Comparison of ENCODE assay signal across 12 cellular contexts in the genomic region with DNA sequence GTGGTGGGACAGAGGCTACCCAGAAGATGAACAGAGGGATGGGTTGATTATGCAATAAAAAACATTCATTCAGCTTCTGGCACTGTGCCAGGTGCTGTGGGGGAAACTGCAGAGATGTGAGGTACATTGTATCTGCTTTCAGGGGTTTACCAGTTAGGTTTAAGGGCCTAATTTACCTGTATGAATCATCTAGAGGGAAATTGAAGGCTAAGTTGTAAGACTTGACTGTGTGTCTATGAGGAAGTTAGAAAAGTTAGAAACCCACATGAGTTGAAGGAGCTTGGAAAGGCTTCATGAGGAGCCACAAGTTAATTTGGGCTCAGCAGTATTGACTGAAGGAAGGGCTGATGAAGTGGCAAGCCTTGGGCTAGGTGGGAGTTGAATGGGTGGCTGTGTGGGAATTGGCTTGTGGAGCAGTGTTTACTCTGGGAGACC. TPM values are rescaled to one million over a fixed set of nuclear protein-coding genes. Genes with fewer than 3 reads are reported as not detected.
A peak's percentile ranks its signal among the peaks of the same experiment; 100 is the strongest.
DNase-seq lines count a peak whose midpoint lies in the region; ATAC-seq, FAIRE-seq and TF ChIP-seq lines count a peak whose summit lies in the region.
"Had no signal": no experiment of that assay in that cellular context is flagged by ENCODE, and none has a peak within 500 bp of the region (broad histone marks: within the 10 kb centered on the region; RNA-seq: fewer than 3 reads in every experiment).

No MANE protein-coding gene starts in this region.

- H3K27me3 ChIP-seq in bronchial epithelial cell (ENCODE audit: control insufficient read depth, insufficient read depth, low read length): no peaks in the 10 kb centered on the region
- H3K27me3 ChIP-seq: gastroesophageal sphincter had no signal

- POLR2A ChIA-PET in activated CD4-positive, alpha-beta T cell treated with anti-CD3 and anti-CD28 coated beads for 36 hours (lab: Charles Lee): no interaction called here
- POLR2A ChIA-PET in activated CD4-positive, alpha-beta T cell treated with anti-CD3 and anti-CD28 coated beads, Interleukin-2, amount 10 ng/mL, durations not matched to agents 7 days and 5 days (lab: Charles Lee): no interaction called here

- no peaks in the 10 kb centered on the region for H3K36me3 Mint-ChIP-seq in activated CD4-positive, alpha-beta T cell treated with anti-CD3 and anti-CD28 coated beads for 36 hours (ENCODE audit: low read depth)
- H3K36me3 Mint-ChIP-seq in activated CD4-positive, alpha-beta T cell treated with anti-CD3 and anti-CD28 coated beads, Interleukin-2, amount 10 ng/mL, durations not matched to agents 7 days and 5 days (ENCODE audit: low read depth): no peaks in the 10 kb centered on the region
- no peaks in the 10 kb centered on the region for H3K36me3 Mint-ChIP-seq in activated T-helper 1 cell treated with anti-CD3 and anti-CD28 coated beads, Interleukin-12 subunit alpha, Interleukin-12 subunit beta, Interleukin-2, Interleukin-4 antibody, amounts not matched to agents 30 ng/mL and 10 ng/mL and 1 ng/mL, durations not matched to agents 14 hours and 24 hours and 36 hours (ENCODE audit: low read depth)

- CTCF ChIA-PET in activated CD4-positive, alpha-beta T cell treated with anti-CD3 and anti-CD28 coated beads for 36 hours (lab: Charles Lee): interaction anchor here (0.8 to 1.6 kb wide), 2 partner anchors 9 to 34 kb away, joined by 3 to 5 read pairs; no protein-coding TSS in a partner anchor
- CTCF ChIA-PET in activated CD4-positive, alpha-beta T cell treated with anti-CD3 and anti-CD28 coated beads, Interleukin-2, amount 10 ng/mL, durations not matched to agents 7 days and 5 days (lab: Charles Lee): no interaction called here

- H3K9me3 Mint-ChIP-seq in activated CD4-positive, alpha-beta T cell treated with anti-CD3 and anti-CD28 coated beads for 36 hours (ENCODE audit: low read depth): no peaks in the 10 kb centered on the region
- no peaks in the 10 kb centered on the region for H3K9me3 Mint-ChIP-seq in activated CD4-positive, alpha-beta T cell treated with anti-CD3 and anti-CD28 coated beads, Interleukin-2, amount 10 ng/mL, durations not matched to agents 7 days and 5 days
- H3K9me3 Mint-ChIP-seq in activated T-helper 1 cell treated with anti-CD3 and anti-CD28 coated beads, Interleukin-12 subunit alpha, Interleukin-12 subunit beta, Interleukin-2, Interleukin-4 antibody, amounts not matched to agents 30 ng/mL and 10 ng/mL and 1 ng/mL, durations not matched to agents 14 hours and 24 hours and 36 hours: no peaks in the 10 kb centered on the region

- TF ChIP-seq CTCF in bronchial epithelial cell (IDR thresholded peaks at IDR 0.05; ENCODE audit: insufficient read depth, low read length, severe bottlenecking): no peak

- H3K27me3 Mint-ChIP-seq in activated CD4-positive, alpha-beta T cell treated with anti-CD3 and anti-CD28 coated beads for 36 hours: peaks cover 2% of the 10 kb centered on the region
- H3K27me3 Mint-ChIP-seq in activated CD4-positive, alpha-beta T cell treated with anti-CD3 and anti-CD28 coated beads, Interleukin-2, amount 10 ng/mL, durations not matched to agents 7 days and 5 days: no peaks in the 10 kb centered on the region
- peaks cover 1% of the 10 kb centered on the region for H3K27me3 Mint-ChIP-seq in activated T-helper 1 cell treated with anti-CD3 and anti-CD28 coated beads, Interleukin-12 subunit alpha, Interleukin-12 subunit beta, Interleukin-2, Interleukin-4 antibody, amounts not matched to agents 30 ng/mL and 10 ng/mL and 1 ng/mL, durations not matched to agents 14 hours and 24 hours and 36 hours (ENCODE audit: insufficient read depth)

- intact Hi-C loops in activated CD4-positive, alpha-beta T cell treated with anti-CD3 and anti-CD28 coated beads for 36 hours (cut with DNase I, micrococcal nuclease): loop anchor here in 1 of 2 experiments (5.0 to 10.0 kb wide), 2 partner anchors 225 to 407 kb away; no protein-coding TSS in a partner anchor
- intact Hi-C loops in activated T-helper 1 cell treated with anti-CD3 and anti-CD28 coated beads, Interleukin-12 subunit alpha, Interleukin-12 subunit beta, Interleukin-2, Interleukin-4 antibody, amounts not matched to agents 30 ng/mL and 10 ng/mL and 1 ng/mL, durations not matched to agents 14 hours and 24 hours and 36 hours (cut with micrococcal nuclease): loop anchor here (5.0 kb wide), 2 partner anchors 147 to 228 kb away; no protein-coding TSS in a partner anchor

- H3K4me1 Mint-ChIP-seq in activated CD4-positive, alpha-beta T cell treated with anti-CD3 and anti-CD28 coated beads for 36 hours: peaks cover 7% of the 10 kb centered on the region
- H3K4me1 Mint-ChIP-seq in activated CD4-positive, alpha-beta T cell treated with anti-CD3 and anti-CD28 coated beads, Interleukin-2, amount 10 ng/mL, durations not matched to agents 7 days and 5 days: peaks cover 2% of the 10 kb centered on the region
- H3K4me1 Mint-ChIP-seq in activated T-helper 1 cell treated with anti-CD3 and anti-CD28 coated beads, Interleukin-12 subunit alpha, Interleukin-12 subunit beta, Interleukin-2, Interleukin-4 antibody, amounts not matched to agents 30 ng/mL and 10 ng/mL and 1 ng/mL, durations not matched to agents 14 hours and 24 hours and 36 hours (ENCODE audit: low read depth): peaks cover 24% of the 10 kb centered on the region

- FAIRE-seq in bronchial epithelial cell (lab: Jason Lieb, UNC): no peak

- no peaks in the 10 kb centered on the region for H3K36me3 ChIP-seq in bronchial epithelial cell (ENCODE audit: control insufficient read depth, insufficient read depth, low read length)
- H3K36me3 ChIP-seq: gastroesophageal sphincter had no signal

- H3K4me3 ChIP-seq in bronchial epithelial cell (ENCODE audit: low read depth, low read length): no peak overlapping the region
- H3K4me3 ChIP-seq: gastroesophageal sphincter, skin epidermis had no signal

- ATAC-seq in activated CD4-positive, alpha-beta T cell treated with anti-CD3 and anti-CD28 coated beads for 36 hours: peak; percentile 63
- peak; percentile 77 for ATAC-seq in GM21360 (IDR thresholded peaks at IDR 0.05; ENCODE audit: unreplicated experiment)
- ATAC-seq in HG03135 (IDR thresholded peaks at IDR 0.05; ENCODE audit: unreplicated experiment): peak; percentile 74
- ATAC-seq: gastroesophageal sphincter had no signal

- peak; percentile 52 for DNase-seq in activated CD4-positive, alpha-beta T cell treated with anti-CD3 and anti-CD28 coated beads for 36 hours
- DNase-seq in activated CD4-positive, alpha-beta T cell treated with anti-CD3 and anti-CD28 coated beads, Interleukin-2, amount 10 ng/mL, durations not matched to agents 7 days and 5 days: no peak
- DNase-seq in bronchial epithelial cell (ENCODE audit: low read depth) (peak; percentile 17), amniotic stem cell (lab: John Stamatoyannopoulos, UW) (no peak), cortex of kidney (lab: John Stamatoyannopoulos, UW) (no peak)
- DNase-seq in activated T-helper 1 cell treated with anti-CD3 and anti-CD28 coated beads, Interleukin-12 subunit alpha, Interleukin-12 subunit beta, Interleukin-2, Interleukin-4 antibody, amounts not matched to agents 30 ng/mL and 10 ng/mL and 1 ng/mL, durations not matched to agents 14 hours and 24 hours and 36 hours (ENCODE audit: low spot score): no peak
- DNase-seq: NCI-H2081 treated with DMSO at 0.1 percent for 48 hours had no signal

- H3K4me3 Mint-ChIP-seq in activated CD4-positive, alpha-beta T cell treated with anti-CD3 and anti-CD28 coated beads for 36 hours: no peak overlapping the region
- H3K4me3 Mint-ChIP-seq in activated CD4-positive, alpha-beta T cell treated with anti-CD3 and anti-CD28 coated beads, Interleukin-2, amount 10 ng/mL, durations not matched to agents 7 days and 5 days: no peak overlapping the region
- no peak overlapping the region for H3K4me3 Mint-ChIP-seq in activated T-helper 1 cell treated with anti-CD3 and anti-CD28 coated beads, Interleukin-12 subunit alpha, Interleukin-12 subunit beta, Interleukin-2, Interleukin-4 antibody, amounts not matched to agents 30 ng/mL and 10 ng/mL and 1 ng/mL, durations not matched to agents 14 hours and 24 hours and 36 hours

- H3K27ac Mint-ChIP-seq in activated CD4-positive, alpha-beta T cell treated with anti-CD3 and anti-CD28 coated beads for 36 hours: no peak overlapping the region
- H3K27ac Mint-ChIP-seq in activated CD4-positive, alpha-beta T cell treated with anti-CD3 and anti-CD28 coated beads, Interleukin-2, amount 10 ng/mL, durations not matched to agents 7 days and 5 days: no peak overlapping the region
- no peak overlapping the region for H3K27ac Mint-ChIP-seq in activated T-helper 1 cell treated with anti-CD3 and anti-CD28 coated beads, Interleukin-12 subunit alpha, Interleukin-12 subunit beta, Interleukin-2, Interleukin-4 antibody, amounts not matched to agents 30 ng/mL and 10 ng/mL and 1 ng/mL, durations not matched to agents 14 hours and 24 hours and 36 hours

RNA-seq across cellular contexts. Expression of a gene that starts 36.7 kb away (rescaled TPM):
- not detected for total RNA-seq in activated CD4-positive, alpha-beta T cell treated with anti-CD3 and anti-CD28 coated beads for 36 hours
- total RNA-seq in activated CD4-positive, alpha-beta T cell treated with anti-CD3 and anti-CD28 coated beads, Interleukin-2, amount 10 ng/mL, durations not matched to agents 7 days and 5 days: not detected
- total RNA-seq in bronchial epithelial cell: not detected in 2 replicates
- not detected in 2 replicates for total RNA-seq in activated T-helper 1 cell treated with anti-CD3 and anti-CD28 coated beads, Interleukin-12 subunit alpha, Interleukin-12 subunit beta, Interleukin-2, Interleukin-4 antibody, amounts not matched to agents 30 ng/mL and 10 ng/mL and 1 ng/mL, durations not matched to agents 14 hours and 24 hours and 36 hours
- total RNA-seq: chondrocyte, gastroesophageal sphincter had no signal

RNA-seq across cellular contexts. Expression of a gene that starts 54.2 kb away (rescaled TPM):
- total RNA-seq in activated CD4-positive, alpha-beta T cell treated with anti-CD3 and anti-CD28 coated beads for 36 hours: 100 to 1,000 TPM; 115 to 165 TPM
- 100 to 1,000 TPM; 257 to 273 TPM for total RNA-seq in activated CD4-positive, alpha-beta T cell treated with anti-CD3 and anti-CD28 coated beads, Interleukin-2, amount 10 ng/mL, durations not matched to agents 7 days and 5 days
- total RNA-seq in bronchial epithelial cell: 95.3 and 182 TPM in 2 replicates
- total RNA-seq in activated T-helper 1 cell treated with anti-CD3 and anti-CD28 coated beads, Interleukin-12 subunit alpha, Interleukin-12 subunit beta, Interleukin-2, Interleukin-4 antibody, amounts not matched to agents 30 ng/mL and 10 ng/mL and 1 ng/mL, durations not matched to agents 14 hours and 24 hours and 36 hours: 146 and 154 TPM in 2 replicates

Comparison
In these comparisons a context has a peak if more than half of its experiments do, and no peak if none do; other contexts are left out.
1. DNase-seq: peak in activated CD4-positive, alpha-beta T cell treated with anti-CD3 and anti-CD28 coated beads for 36 hours (single experiment) and bronchial epithelial cell (single experiment); none in activated CD4-positive, alpha-beta T cell treated with anti-CD3 and anti-CD28 coated beads, Interleukin-2, amount 10 ng/mL, durations not matched to agents 7 days and 5 days (single experiment), activated T-helper 1 cell treated with anti-CD3 and anti-CD28 coated beads, Interleukin-12 subunit alpha, Interleukin-12 subunit beta, Interleukin-2, Interleukin-4 antibody, amounts not matched to agents 30 ng/mL and 10 ng/mL and 1 ng/mL, durations not matched to agents 14 hours and 24 hours and 36 hours (single experiment), amniotic stem cell (single experiment) and cortex of kidney (single experiment).
2. Peak in every context shown above with its lines, with median percentiles within 50 percentile points of each other: ATAC-seq.